17 cellular contexts compared by ENCODE assay signal in the genomic region with DNA sequence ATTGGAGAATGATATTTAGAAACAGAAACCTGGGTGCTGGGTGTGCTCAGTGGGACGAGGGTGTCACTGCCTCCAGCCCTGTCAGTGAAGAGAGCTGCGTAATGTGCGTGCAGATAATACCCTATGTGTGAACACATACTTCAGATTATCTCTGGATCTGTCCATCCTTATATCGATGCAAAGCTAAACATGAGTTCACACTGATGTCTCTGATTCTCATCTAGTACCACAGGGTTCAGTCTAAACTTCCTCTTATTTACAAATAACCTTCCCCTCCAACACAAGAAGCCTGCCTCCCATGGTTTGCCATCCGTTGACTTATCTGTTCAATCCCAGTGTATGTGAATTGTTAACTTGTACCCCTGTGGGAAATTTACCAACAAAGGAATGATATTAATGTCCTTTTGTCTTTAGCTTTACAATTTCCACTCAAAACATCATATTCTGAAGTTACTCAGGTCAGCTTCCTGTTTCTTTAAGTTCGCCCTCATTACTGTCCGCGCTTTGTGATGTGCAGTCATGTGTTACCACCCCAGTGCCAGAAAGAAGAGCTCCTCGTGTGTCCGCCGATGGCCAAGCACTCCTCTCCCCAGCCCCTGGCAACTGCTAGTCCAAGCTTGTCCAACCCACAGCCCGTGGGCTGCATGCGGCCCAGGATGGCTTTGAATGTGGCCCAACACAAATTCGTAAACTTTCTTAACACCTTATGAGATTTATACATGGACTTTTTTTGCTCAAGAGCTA.
A peak's percentile ranks its signal among the peaks of the same experiment; 100 is the strongest.
DNase-seq lines count a peak whose midpoint lies in the region; ATAC-seq lines count a peak whose summit lies in the region.
"Had no signal": no experiment of that assay in that cellular context is flagged by ENCODE, and none has a peak within 500 bp of the region (broad histone marks: within the 10 kb centered on the region; RNA-seq: fewer than 3 reads in every experiment).

No MANE protein-coding gene starts in this region.

- peaks cover 18% of the 10 kb centered on the region for H3K36me3 ChIP-seq in effector memory CD4-positive, alpha-beta T cell (ENCODE audit: control insufficient read depth, insufficient read depth, low read length)
- H3K36me3 ChIP-seq: SJSA1 had no signal

- H3K4me1 Mint-ChIP-seq in activated CD8-positive, alpha-beta memory T cell treated with anti-CD3 and anti-CD28 coated beads, Interleukin-2, amount 10 ng/mL, durations not matched to agents 7 days and 5 days: no peaks in the 10 kb centered on the region
- H3K4me1 Mint-ChIP-seq in stimulated activated effector memory CD8-positive, alpha-beta T cell treated with anti-CD3 and anti-CD28 coated beads, Interleukin-12 subunit alpha, Interleukin-12 subunit beta, amount 100 ng/mL, for 72 hours: no peaks in the 10 kb centered on the region

- no peak overlapping the region for H3K4me3 ChIP-seq in effector memory CD4-positive, alpha-beta T cell (ENCODE audit: insufficient read depth, low read depth, low read length, poor library complexity, severe bottlenecking)
- H3K4me3 ChIP-seq: BLaER1 treated with 17β-estradiol and CSF1 and Interleukin-3, amounts not matched to agents 10 nM and 100 nM; SJSA1 had no signal

- peak; percentile 18 for DNase-seq in activated CD8-positive, alpha-beta memory T cell treated with anti-CD3 and anti-CD28 coated beads, Interleukin-2, amount 10 ng/mL, durations not matched to agents 7 days and 5 days
- no peak for DNase-seq in activated CD8-positive, alpha-beta memory T cell treated with anti-CD3 and anti-CD28 coated beads, Interleukin-2, amount 50 U/mL, for 4 hours
- DNase-seq in KBM-7: peak; percentile 61
- DNase-seq in germinal center (ENCODE audit: low spot score): peak; percentile 13
- no peak for DNase-seq in stimulated activated effector memory CD8-positive, alpha-beta T cell treated with anti-CD3 and anti-CD28 coated beads, Interleukin-12 subunit alpha, Interleukin-12 subunit beta, amount 100 ng/mL, for 72 hours (ENCODE audit: low spot score in 2 of 2)
- no peak for DNase-seq in effector memory CD4-positive, alpha-beta T cell
- DNase-seq: 8988T, COR-L47, HFFc6, KG1, NCI-H187 treated with DMSO at 0.1 percent for 48 hours, NCI-H2171 had no signal

- no peaks in the 10 kb centered on the region for H3K27me3 Mint-ChIP-seq in activated CD8-positive, alpha-beta memory T cell treated with anti-CD3 and anti-CD28 coated beads, Interleukin-2, amount 10 ng/mL, durations not matched to agents 7 days and 5 days

- H3K27me3 ChIP-seq in effector memory CD4-positive, alpha-beta T cell (replicated peaks; ENCODE audit: control insufficient read depth, insufficient read depth, low read length, poor library complexity, severe bottlenecking): no peaks in the 10 kb centered on the region
- H3K27me3 ChIP-seq: BLaER1 treated with 17β-estradiol and CSF1 and Interleukin-3, amounts not matched to agents 10 nM and 100 nM; SJSA1 had no signal

- CTCF ChIA-PET in activated CD8-positive, alpha-beta memory T cell treated with anti-CD3 and anti-CD28 coated beads, Interleukin-2, amount 10 ng/mL, durations not matched to agents 7 days and 5 days (lab: Charles Lee): interaction anchor here (1.1 to 3.4 kb wide), 2 partner anchors 12 to 26 kb away, joined by 3 to 19 read pairs; no protein-coding TSS in a partner anchor

- no peaks in the 10 kb centered on the region for H3K4me1 ChIP-seq in effector memory CD4-positive, alpha-beta T cell (ENCODE audit: control insufficient read depth, insufficient read depth, low read length, poor library complexity, severe bottlenecking)

- H3K9me3 ChIP-seq in effector memory CD4-positive, alpha-beta T cell (ENCODE audit: control insufficient read depth, low read length): no peaks in the 10 kb centered on the region
- H3K9me3 ChIP-seq: SJSA1 had no signal

- H3K36me3 Mint-ChIP-seq in activated CD8-positive, alpha-beta memory T cell treated with anti-CD3 and anti-CD28 coated beads, Interleukin-2, amount 10 ng/mL, durations not matched to agents 7 days and 5 days: peaks cover 3% of the 10 kb centered on the region
- H3K36me3 Mint-ChIP-seq in stimulated activated effector memory CD8-positive, alpha-beta T cell treated with anti-CD3 and anti-CD28 coated beads, Interleukin-12 subunit alpha, Interleukin-12 subunit beta, amount 100 ng/mL, for 72 hours: no peaks in the 10 kb centered on the region

- ATAC-seq in activated CD8-positive, alpha-beta memory T cell treated with anti-CD3 and anti-CD28 coated beads, Interleukin-2, amount 10 ng/mL, durations not matched to agents 7 days and 5 days: no peak
- no peak for ATAC-seq in stimulated activated effector memory CD8-positive, alpha-beta T cell treated with anti-CD3 and anti-CD28 coated beads, Interleukin-12 subunit alpha, Interleukin-12 subunit beta, amount 100 ng/mL, for 72 hours
- no peak for ATAC-seq in HG03139 (IDR thresholded peaks at IDR 0.05; ENCODE audit: unreplicated experiment)
- no peak for ATAC-seq in HG03432 (IDR thresholded peaks at IDR 0.05; ENCODE audit: unreplicated experiment)

- no peak overlapping the region for H3K27ac Mint-ChIP-seq in activated CD8-positive, alpha-beta memory T cell treated with anti-CD3 and anti-CD28 coated beads, Interleukin-2, amount 10 ng/mL, durations not matched to agents 7 days and 5 days
- H3K27ac Mint-ChIP-seq in stimulated activated effector memory CD8-positive, alpha-beta T cell treated with anti-CD3 and anti-CD28 coated beads, Interleukin-12 subunit alpha, Interleukin-12 subunit beta, amount 100 ng/mL, for 72 hours: peak overlapping the region; percentile 16
- H3K27ac Mint-ChIP-seq: HFFc6 had no signal

- H3K27ac ChIP-seq in effector memory CD4-positive, alpha-beta T cell (ENCODE audit: insufficient read depth, low read length, poor library complexity, severe bottlenecking): no peak overlapping the region
- H3K27ac ChIP-seq: BLaER1 treated with 17β-estradiol and CSF1 and Interleukin-3, amounts not matched to agents 10 nM and 100 nM; RWPE1; SJSA1 had no signal

- no peaks in the 10 kb centered on the region for H3K9me3 Mint-ChIP-seq in activated CD8-positive, alpha-beta memory T cell treated with anti-CD3 and anti-CD28 coated beads, Interleukin-2, amount 10 ng/mL, durations not matched to agents 7 days and 5 days (ENCODE audit: low read depth)
- H3K9me3 Mint-ChIP-seq in stimulated activated effector memory CD8-positive, alpha-beta T cell treated with anti-CD3 and anti-CD28 coated beads, Interleukin-12 subunit alpha, Interleukin-12 subunit beta, amount 100 ng/mL, for 72 hours: no peaks in the 10 kb centered on the region
- H3K9me3 Mint-ChIP-seq: HFFc6 had no signal

- H3K4me3 Mint-ChIP-seq in activated CD8-positive, alpha-beta memory T cell treated with anti-CD3 and anti-CD28 coated beads, Interleukin-2, amount 10 ng/mL, durations not matched to agents 7 days and 5 days: no peak overlapping the region
- no peak overlapping the region for H3K4me3 Mint-ChIP-seq in stimulated activated effector memory CD8-positive, alpha-beta T cell treated with anti-CD3 and anti-CD28 coated beads, Interleukin-12 subunit alpha, Interleukin-12 subunit beta, amount 100 ng/mL, for 72 hours
- H3K4me3 Mint-ChIP-seq: HFFc6 had no signal

- in situ Hi-C loops in KBM-7 (cut with MboI; ENCODE audit: low pct_unique_long_range_greater_than_20kb, low sequenced_read_pairs): no loop called here

Comparison
In these comparisons a context has a peak if more than half of its experiments do, and no peak if none do; other contexts are left out.
1. DNase-seq: peak in activated CD8-positive, alpha-beta memory T cell treated with anti-CD3 and anti-CD28 coated beads, Interleukin-2, amount 10 ng/mL, durations not matched to agents 7 days and 5 days (single experiment), KBM-7 (single experiment) and germinal center (single experiment); none in activated CD8-positive, alpha-beta memory T cell treated with anti-CD3 and anti-CD28 coated beads, Interleukin-2, amount 50 U/mL, for 4 hours (single experiment), stimulated activated effector memory CD8-positive, alpha-beta T cell treated with anti-CD3 and anti-CD28 coated beads, Interleukin-12 subunit alpha, Interleukin-12 subunit beta, amount 100 ng/mL, for 72 hours (0 of 2) and effector memory CD4-positive, alpha-beta T cell (0 of 3).